In the genomic region with DNA sequence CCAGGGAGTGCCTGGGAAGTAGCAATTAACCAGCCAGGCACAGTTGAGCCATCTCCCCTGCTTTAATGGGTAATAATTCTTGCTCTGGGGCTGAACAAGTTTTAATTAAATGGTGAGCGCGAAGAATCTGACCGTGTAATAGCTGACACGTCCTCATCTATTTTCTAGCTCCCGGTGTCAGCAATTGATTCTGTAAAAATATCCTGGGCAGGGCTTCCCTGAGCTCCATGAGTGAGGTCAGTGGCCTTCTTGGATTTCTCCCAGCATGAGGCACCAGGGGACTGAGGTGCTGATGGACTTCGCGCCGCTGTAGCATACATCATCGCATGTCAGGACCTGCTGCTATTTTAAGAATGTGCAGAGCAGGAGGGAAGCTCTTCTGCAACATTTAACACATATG, we compare ENCODE assay signal across 1 cellular context.
TF ChIP-seq lines count a peak whose summit lies in the region.

No MANE protein-coding gene starts in this region.

TF ChIP-seq in GM23338, 12 proteins besides CTCF, POLR2A, EP300 and RAD21:
- TF ChIP-seq STAT1 (IDR thresholded peaks at IDR 0.05; ENCODE audit: unreplicated experiment) = no peak
- no peak for TF ChIP-seq ZNF114 (CRISPR knock-in tag; IDR thresholded peaks at IDR 0.05)
- TF ChIP-seq EZH2phosphoT487 (IDR thresholded peaks at IDR 0.05; ENCODE audit: unreplicated experiment) = no peak
- TF ChIP-seq JUNB (IDR thresholded peaks at IDR 0.05; ENCODE audit: unreplicated experiment) = no peak
- TF ChIP-seq CREB1 (CRISPR knock-in tag; IDR thresholded peaks at IDR 0.05; ENCODE audit: low read depth) = no peak
- no peak for TF ChIP-seq NANOG (IDR thresholded peaks at IDR 0.05; ENCODE audit: borderline replicate concordance)
- TF ChIP-seq POLR2AphosphoS5 (IDR thresholded peaks at IDR 0.05; ENCODE audit: low read depth) = no peak
- TF ChIP-seq ZNF331 (CRISPR knock-in tag; IDR thresholded peaks at IDR 0.05; ENCODE audit: low read depth) = no peak
- TF ChIP-seq, protein P1, sequence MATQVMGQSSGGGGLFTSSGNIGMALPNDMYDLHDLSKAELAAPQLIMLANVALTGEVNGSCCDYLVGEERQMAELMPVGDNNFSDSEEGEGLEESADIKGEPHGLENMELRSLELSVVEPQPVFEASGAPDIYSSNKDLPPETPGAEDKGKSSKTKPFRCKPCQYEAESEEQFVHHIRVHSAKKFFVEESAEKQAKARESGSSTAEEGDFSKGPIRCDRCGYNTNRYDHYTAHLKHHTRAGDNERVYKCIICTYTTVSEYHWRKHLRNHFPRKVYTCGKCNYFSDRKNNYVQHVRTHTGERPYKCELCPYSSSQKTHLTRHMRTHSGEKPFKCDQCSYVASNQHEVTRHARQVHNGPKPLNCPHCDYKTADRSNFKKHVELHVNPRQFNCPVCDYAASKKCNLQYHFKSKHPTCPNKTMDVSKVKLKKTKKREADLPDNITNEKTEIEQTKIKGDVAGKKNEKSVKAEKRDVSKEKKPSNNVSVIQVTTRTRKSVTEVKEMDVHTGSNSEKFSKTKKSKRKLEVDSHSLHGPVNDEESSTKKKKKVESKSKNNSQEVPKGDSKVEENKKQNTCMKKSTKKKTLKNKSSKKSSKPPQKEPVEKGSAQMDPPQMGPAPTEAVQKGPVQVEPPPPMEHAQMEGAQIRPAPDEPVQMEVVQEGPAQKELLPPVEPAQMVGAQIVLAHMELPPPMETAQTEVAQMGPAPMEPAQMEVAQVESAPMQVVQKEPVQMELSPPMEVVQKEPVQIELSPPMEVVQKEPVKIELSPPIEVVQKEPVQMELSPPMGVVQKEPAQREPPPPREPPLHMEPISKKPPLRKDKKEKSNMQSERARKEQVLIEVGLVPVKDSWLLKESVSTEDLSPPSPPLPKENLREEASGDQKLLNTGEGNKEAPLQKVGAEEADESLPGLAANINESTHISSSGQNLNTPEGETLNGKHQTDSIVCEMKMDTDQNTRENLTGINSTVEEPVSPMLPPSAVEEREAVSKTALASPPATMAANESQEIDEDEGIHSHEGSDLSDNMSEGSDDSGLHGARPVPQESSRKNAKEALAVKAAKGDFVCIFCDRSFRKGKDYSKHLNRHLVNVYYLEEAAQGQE (IDR thresholded peaks at IDR 0.05; ENCODE audit: unreplicated experiment) = no peak
- TF ChIP-seq, protein P2, sequence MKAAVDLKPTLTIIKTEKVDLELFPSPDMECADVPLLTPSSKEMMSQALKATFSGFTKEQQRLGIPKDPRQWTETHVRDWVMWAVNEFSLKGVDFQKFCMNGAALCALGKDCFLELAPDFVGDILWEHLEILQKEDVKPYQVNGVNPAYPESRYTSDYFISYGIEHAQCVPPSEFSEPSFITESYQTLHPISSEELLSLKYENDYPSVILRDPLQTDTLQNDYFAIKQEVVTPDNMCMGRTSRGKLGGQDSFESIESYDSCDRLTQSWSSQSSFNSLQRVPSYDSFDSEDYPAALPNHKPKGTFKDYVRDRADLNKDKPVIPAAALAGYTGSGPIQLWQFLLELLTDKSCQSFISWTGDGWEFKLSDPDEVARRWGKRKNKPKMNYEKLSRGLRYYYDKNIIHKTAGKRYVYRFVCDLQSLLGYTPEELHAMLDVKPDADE (IDR thresholded peaks at IDR 0.05) = no peak
- TF ChIP-seq, protein P3, sequence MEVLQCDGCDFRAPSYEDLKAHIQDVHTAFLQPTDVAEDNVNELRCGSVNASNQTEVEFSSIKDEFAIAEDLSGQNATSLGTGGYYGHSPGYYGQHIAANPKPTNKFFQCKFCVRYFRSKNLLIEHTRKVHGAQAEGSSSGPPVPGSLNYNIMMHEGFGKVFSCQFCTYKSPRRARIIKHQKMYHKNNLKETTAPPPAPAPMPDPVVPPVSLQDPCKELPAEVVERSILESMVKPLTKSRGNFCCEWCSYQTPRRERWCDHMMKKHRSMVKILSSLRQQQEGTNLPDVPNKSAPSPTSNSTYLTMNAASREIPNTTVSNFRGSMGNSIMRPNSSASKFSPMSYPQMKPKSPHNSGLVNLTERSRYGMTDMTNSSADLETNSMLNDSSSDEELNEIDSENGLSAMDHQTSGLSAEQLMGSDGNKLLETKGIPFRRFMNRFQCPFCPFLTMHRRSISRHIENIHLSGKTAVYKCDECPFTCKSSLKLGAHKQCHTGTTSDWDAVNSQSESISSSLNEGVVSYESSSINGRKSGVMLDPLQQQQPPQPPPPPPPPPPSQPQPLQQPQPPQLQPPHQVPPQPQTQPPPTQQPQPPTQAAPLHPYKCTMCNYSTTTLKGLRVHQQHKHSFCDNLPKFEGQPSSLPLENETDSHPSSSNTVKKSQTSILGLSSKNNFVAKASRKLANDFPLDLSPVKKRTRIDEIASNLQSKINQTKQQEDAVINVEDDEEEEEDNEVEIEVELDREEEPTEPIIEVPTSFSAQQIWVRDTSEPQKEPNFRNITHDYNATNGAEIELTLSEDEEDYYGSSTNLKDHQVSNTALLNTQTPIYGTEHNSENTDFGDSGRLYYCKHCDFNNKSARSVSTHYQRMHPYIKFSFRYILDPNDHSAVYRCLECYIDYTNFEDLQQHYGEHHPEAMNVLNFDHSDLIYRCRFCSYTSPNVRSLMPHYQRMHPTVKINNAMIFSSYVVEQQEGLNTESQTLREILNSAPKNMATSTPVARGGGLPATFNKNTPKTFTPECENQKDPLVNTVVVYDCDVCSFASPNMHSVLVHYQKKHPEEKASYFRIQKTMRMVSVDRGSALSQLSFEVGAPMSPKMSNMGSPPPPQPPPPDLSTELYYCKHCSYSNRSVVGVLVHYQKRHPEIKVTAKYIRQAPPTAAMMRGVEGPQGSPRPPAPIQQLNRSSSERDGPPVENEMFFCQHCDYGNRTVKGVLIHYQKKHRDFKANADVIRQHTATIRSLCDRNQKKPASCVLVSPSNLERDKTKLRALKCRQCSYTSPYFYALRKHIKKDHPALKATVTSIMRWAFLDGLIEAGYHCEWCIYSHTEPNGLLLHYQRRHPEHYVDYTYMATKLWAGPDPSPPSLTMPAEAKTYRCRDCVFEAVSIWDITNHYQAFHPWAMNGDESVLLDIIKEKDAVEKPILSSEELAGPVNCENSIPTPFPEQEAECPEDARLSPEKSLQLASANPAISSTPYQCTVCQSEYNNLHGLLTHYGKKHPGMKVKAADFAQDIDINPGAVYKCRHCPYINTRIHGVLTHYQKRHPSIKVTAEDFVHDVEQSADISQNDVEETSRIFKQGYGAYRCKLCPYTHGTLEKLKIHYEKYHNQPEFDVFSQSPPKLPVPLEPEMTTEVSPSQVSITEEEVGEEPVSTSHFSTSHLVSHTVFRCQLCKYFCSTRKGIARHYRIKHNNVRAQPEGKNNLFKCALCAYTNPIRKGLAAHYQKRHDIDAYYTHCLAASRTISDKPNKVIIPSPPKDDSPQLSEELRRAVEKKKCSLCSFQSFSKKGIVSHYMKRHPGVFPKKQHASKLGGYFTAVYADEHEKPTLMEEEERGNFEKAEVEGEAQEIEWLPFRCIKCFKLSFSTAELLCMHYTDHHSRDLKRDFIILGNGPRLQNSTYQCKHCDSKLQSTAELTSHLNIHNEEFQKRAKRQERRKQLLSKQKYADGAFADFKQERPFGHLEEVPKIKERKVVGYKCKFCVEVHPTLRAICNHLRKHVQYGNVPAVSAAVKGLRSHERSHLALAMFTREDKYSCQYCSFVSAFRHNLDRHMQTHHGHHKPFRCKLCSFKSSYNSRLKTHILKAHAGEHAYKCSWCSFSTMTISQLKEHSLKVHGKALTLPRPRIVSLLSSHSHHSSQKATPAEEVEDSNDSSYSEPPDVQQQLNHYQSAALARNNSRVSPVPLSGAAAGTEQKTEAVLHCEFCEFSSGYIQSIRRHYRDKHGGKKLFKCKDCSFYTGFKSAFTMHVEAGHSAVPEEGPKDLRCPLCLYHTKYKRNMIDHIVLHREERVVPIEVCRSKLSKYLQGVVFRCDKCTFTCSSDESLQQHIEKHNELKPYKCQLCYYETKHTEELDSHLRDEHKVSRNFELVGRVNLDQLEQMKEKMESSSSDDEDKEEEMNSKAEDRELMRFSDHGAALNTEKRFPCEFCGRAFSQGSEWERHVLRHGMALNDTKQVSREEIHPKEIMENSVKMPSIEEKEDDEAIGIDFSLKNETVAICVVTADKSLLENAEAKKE (CRISPR knock-in tag; IDR thresholded peaks at IDR 0.05) = no peak
- no peak for TF ChIP-seq EZH2 (IDR thresholded peaks at IDR 0.05; ENCODE audit: low read depth, unreplicated experiment)
